Comparison of ENCODE assay signal across 10 cellular contexts in the genomic region with DNA sequence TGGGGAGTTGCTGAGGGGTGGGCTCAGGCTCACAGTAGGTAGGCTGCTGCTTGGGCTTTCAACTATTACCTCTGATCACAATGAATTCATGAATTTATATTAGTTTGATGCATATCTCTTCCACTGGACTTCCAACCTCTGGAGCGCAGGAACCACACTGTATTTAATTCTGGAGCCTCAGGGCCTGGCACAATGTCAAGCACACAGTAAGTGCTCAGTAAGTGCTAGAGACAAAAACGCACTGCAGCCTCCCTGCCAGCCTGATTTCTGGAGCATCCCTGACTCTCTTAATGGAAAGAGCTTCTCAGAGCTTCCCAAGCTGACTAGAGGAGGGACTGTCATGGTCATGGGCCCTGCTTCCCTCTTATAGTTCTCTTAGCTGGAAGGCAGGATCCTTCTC. TPM values are rescaled to one million over a fixed set of nuclear protein-coding genes. Genes with fewer than 3 reads are reported as not detected.
DNase-seq lines count a peak whose midpoint lies in the region; ATAC-seq and TF ChIP-seq lines count a peak whose summit lies in the region.
"Had no signal": no experiment of that assay in that cellular context is flagged by ENCODE, and none has a peak within 500 bp of the region (broad histone marks: within the 10 kb centered on the region; RNA-seq: fewer than 3 reads in every experiment).

No MANE protein-coding gene starts in this region.

- H3K79me2 ChIP-seq in GM23248 (ENCODE audit: insufficient read depth) (no peaks in the 10 kb centered on the region), OCI-LY1 (ENCODE audit: insufficient read depth, low read length) (no peaks in the 10 kb centered on the region)

- no peak for DNase-seq in GM23248
- no peak for DNase-seq in effector memory CD4-positive, alpha-beta T cell
- DNase-seq in SW 1271 (lab: John Stamatoyannopoulos, UW), result no peak
- no peak for DNase-seq in left colon
- DNase-seq in left ventricle myocardium superior, result no peak
- DNase-seq: NCI-H2171 had no signal

- H3K4me2 ChIP-seq in GM23248 (ENCODE audit: unreplicated experiment) (no peak overlapping the region), OCI-LY1 (ENCODE audit: low read length) (peak overlapping the region; percentile 88)

- no peak overlapping the region for H3K4me3 ChIP-seq in GM23248
- H3K4me3 ChIP-seq in OCI-LY1 (ENCODE audit: low read depth, low read length, poor library complexity, severe bottlenecking), result peak overlapping the region; percentile 9
- peak overlapping the region; percentile 40 for H3K4me3 ChIP-seq in effector memory CD4-positive, alpha-beta T cell (ENCODE audit: insufficient read depth, low read depth, low read length, poor library complexity, severe bottlenecking)
- H3K4me3 ChIP-seq in skeletal muscle tissue (ENCODE audit: low read length in 3 of 3), result no peak overlapping the region
- H3K4me3 ChIP-seq: SK-N-MC had no signal

- no peak for ATAC-seq in HG02884 (IDR thresholded peaks at IDR 0.05; ENCODE audit: unreplicated experiment)
- no peak for ATAC-seq in left colon
- ATAC-seq in left ventricle myocardium superior, result no peak

- H4K20me1 ChIP-seq in GM23248 (ENCODE audit: insufficient read depth) (no peaks in the 10 kb centered on the region), OCI-LY1 (ENCODE audit: insufficient read depth, low read length) (no peaks in the 10 kb centered on the region)

- no peaks in the 10 kb centered on the region for H3K27me3 ChIP-seq in GM23248 (replicated peaks; ENCODE audit: insufficient read depth)
- H3K27me3 ChIP-seq in OCI-LY1 (ENCODE audit: insufficient read depth, low read length), result no peaks in the 10 kb centered on the region
- H3K27me3 ChIP-seq in effector memory CD4-positive, alpha-beta T cell (replicated peaks; ENCODE audit: control insufficient read depth, insufficient read depth, low read length, poor library complexity, severe bottlenecking), result no peaks in the 10 kb centered on the region
- no peaks in the 10 kb centered on the region for H3K27me3 ChIP-seq in skeletal muscle tissue (ENCODE audit: control insufficient read depth in 3 of 3, insufficient read depth in 3 of 3, low read length in 3 of 3)

- 94% methylated on average over 2 of the region's 2 CpGs for WGBS in GM23248 (ENCODE audit: low coverage in 1 of 2, low lambda C conversion rate in 2 of 2, missing lambda C conversion rate in 2 of 2), 2 experiments

- H3K27ac ChIP-seq in GM23248 (no peak overlapping the region), OCI-LY1 (ENCODE audit: low read depth, low read length, poor library complexity, severe bottlenecking) (peak overlapping the region; percentile 100), skeletal muscle tissue (ENCODE audit: low read depth, low read length) (peak overlapping the region; percentile 32)
- peak overlapping the region; percentile 84 for H3K27ac ChIP-seq in effector memory CD4-positive, alpha-beta T cell (ENCODE audit: insufficient read depth, low read length, poor library complexity, severe bottlenecking)
- H3K27ac ChIP-seq: SK-N-MC had no signal

- H3K36me3 ChIP-seq in GM23248 (ENCODE audit: low read depth) (no peaks in the 10 kb centered on the region), OCI-LY1 (ENCODE audit: insufficient read depth, low read length) (no peaks in the 10 kb centered on the region), skeletal muscle tissue (ENCODE audit: control insufficient read depth in 3 of 3, insufficient read depth in 3 of 3, low read length in 3 of 3) (no peaks in the 10 kb centered on the region)
- H3K36me3 ChIP-seq in effector memory CD4-positive, alpha-beta T cell (ENCODE audit: control insufficient read depth, insufficient read depth, low read length), result no peaks in the 10 kb centered on the region

- H3F3A ChIP-seq in GM23248 (ENCODE audit: insufficient read depth) (peaks cover 27% of the 10 kb centered on the region), OCI-LY1 (ENCODE audit: insufficient read depth, low read length) (peaks cover 10% of the 10 kb centered on the region)

- intact Hi-C loops in left colon (cut with DNase I, micrococcal nuclease), result no loop called here
- intact Hi-C loops in left ventricle myocardium superior (cut with micrococcal nuclease), result no loop called here

- no peak for TF ChIP-seq CTCF in OCI-LY1 (IDR thresholded peaks at IDR 0.05; ENCODE audit: low read length)

- H2AFZ ChIP-seq in GM23248 (peak overlapping the region; percentile 52), OCI-LY1 (ENCODE audit: low read length) (no peak overlapping the region)

- in situ Hi-C loops in GM23248 (cut with MboI), result no loop called here

- H3K9me3 ChIP-seq in GM23248 (ENCODE audit: low read depth), result no peaks in the 10 kb centered on the region
- no peaks in the 10 kb centered on the region for H3K9me3 ChIP-seq in OCI-LY1 (ENCODE audit: low read length)
- no peaks in the 10 kb centered on the region for H3K9me3 ChIP-seq in effector memory CD4-positive, alpha-beta T cell (ENCODE audit: control insufficient read depth, low read length)
- no peaks in the 10 kb centered on the region for H3K9me3 ChIP-seq in skeletal muscle tissue (ENCODE audit: control insufficient read depth in 3 of 3, low read length in 3 of 3)

- H3K9me2 ChIP-seq in GM23248 (ENCODE audit: insufficient read depth) (no peaks in the 10 kb centered on the region), OCI-LY1 (ENCODE audit: low read depth, low read length) (no peaks in the 10 kb centered on the region)

- no peak overlapping the region for H3K9ac ChIP-seq in GM23248
- H3K9ac ChIP-seq in OCI-LY1 (ENCODE audit: low read length), result peak overlapping the region; percentile 92
- H3K9ac ChIP-seq in skeletal muscle tissue (ENCODE audit: low read depth in 1 of 3, low read length in 3 of 3), result no peak overlapping the region

- H3K4me1 ChIP-seq in GM23248 (ENCODE audit: insufficient read depth) (peaks cover 49% of the 10 kb centered on the region), OCI-LY1 (ENCODE audit: insufficient read depth, low read length, severe bottlenecking) (peaks cover 75% of the 10 kb centered on the region), skeletal muscle tissue (ENCODE audit: control insufficient read depth in 3 of 3, insufficient read depth in 3 of 3, low read length in 3 of 3) (peaks cover 15 to 29% (median 22%) of the 10 kb centered on the region in 3 donors)
- peaks cover 53% of the 10 kb centered on the region for H3K4me1 ChIP-seq in effector memory CD4-positive, alpha-beta T cell (ENCODE audit: control insufficient read depth, insufficient read depth, low read length, poor library complexity, severe bottlenecking)

RNA-seq across cellular contexts. Expression of a gene that starts 33.8 kb away (rescaled TPM):
- total RNA-seq in GM23248 (2014; rRNA removed; shearing (Covaris generic)), result 3.0 and 4.4 TPM in 2 replicates
- 3.7 and 3.8 TPM in 2 replicates for polyA plus RNA-seq in GM23248 (2016; fragmentation: Nextera tagmentation; extraction: Ambion mirVana)
- 1.0 TPM for total RNA-seq in skeletal muscle tissue
- 10 to 100 TPM; 27.7 to 29.2 TPM for total RNA-seq in left colon
- total RNA-seq in left ventricle myocardium superior, result 1.5 TPM

RNA-seq across cellular contexts. Expression of a gene that starts 60.0 kb away (rescaled TPM):
- total RNA-seq in GM23248 (2014; rRNA removed; shearing (Covaris generic)), result 1.7 and 2.7 TPM in 2 replicates
- 0.39 and 0.63 TPM in 2 replicates for polyA plus RNA-seq in GM23248 (2016; fragmentation: Nextera tagmentation; extraction: Ambion mirVana)
- total RNA-seq in skeletal muscle tissue, result 15.1 TPM
- total RNA-seq in left colon, result 1 to 10 TPM in 1 of 2 donors, under 1 TPM in 1; 0.27 to 1.2 TPM
- total RNA-seq in left ventricle myocardium superior, result 1.3 TPM

Comparison
In these comparisons a context has a peak if more than half of its experiments do, and no peak if none do; other contexts are left out.
1. H3K4me3 ChIP-seq: peak in OCI-LY1 (single experiment) and effector memory CD4-positive, alpha-beta T cell (single experiment); none in GM23248 (single experiment) and skeletal muscle tissue (0 of 3).